19 cellular contexts compared by ENCODE assay signal in the genomic region with DNA sequence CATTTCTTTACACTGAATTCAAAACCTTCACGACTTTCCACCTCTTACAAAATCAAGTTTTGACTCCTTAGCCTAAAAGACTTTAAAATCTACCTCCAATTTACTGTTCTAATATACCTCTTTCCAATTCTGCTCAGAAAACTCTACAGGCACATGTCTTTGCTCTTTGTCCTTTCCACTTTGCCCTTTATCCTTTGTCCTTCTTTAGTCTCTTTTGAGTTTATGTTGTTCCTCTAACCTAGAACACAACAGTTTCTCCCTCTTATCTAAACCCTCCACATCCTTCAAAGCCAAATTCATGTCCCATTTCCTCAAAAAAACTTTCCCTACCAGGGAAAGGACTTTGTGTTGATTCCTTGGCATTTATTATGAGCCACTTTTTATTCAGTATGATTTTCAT. TPM values are rescaled to one million over a fixed set of nuclear protein-coding genes. Genes with fewer than 3 reads are reported as not detected.
A peak's percentile ranks its signal among the peaks of the same experiment; 100 is the strongest.
DNase-seq lines count a peak whose midpoint lies in the region; ATAC-seq and TF ChIP-seq lines count a peak whose summit lies in the region.
"Had no signal": no experiment of that assay in that cellular context is flagged by ENCODE, and none has a peak within 500 bp of the region (broad histone marks: within the 10 kb centered on the region; RNA-seq: fewer than 3 reads in every experiment).

No MANE protein-coding gene starts in this region.

- ATAC-seq in natural killer cell treated with Interleukin-12 subunit alpha and Interleukin-12 subunit beta and Interleukin-15 and Interleukin-18, amount 100 ng/mL, for 72 hours = no peak
- ATAC-seq in natural killer cell = no peak
- no peak for ATAC-seq in PC-3
- ATAC-seq: upper lobe of right lung had no signal

- peaks cover 7% of the 10 kb centered on the region for H3K36me3 Mint-ChIP-seq in natural killer cell treated with Interleukin-12 subunit alpha and Interleukin-12 subunit beta and Interleukin-15 and Interleukin-18, amount 100 ng/mL, for 72 hours
- peaks cover 7% of the 10 kb centered on the region for H3K36me3 Mint-ChIP-seq in natural killer cell

- DNase-seq in natural killer cell treated with Interleukin-12 subunit alpha and Interleukin-12 subunit beta and Interleukin-15 and Interleukin-18, amount 100 ng/mL, for 72 hours (ENCODE audit: low spot score) = no peak
- DNase-seq in natural killer cell = no peak
- DNase-seq in PC-3 = no peak
- no peak for DNase-seq in hepatocyte (ENCODE audit: low spot score)
- DNase-seq in C1 segment of cervical spinal cord (lab: John Stamatoyannopoulos, UW) = no peak
- DNase-seq in NCI-H1436 (lab: John Stamatoyannopoulos, UW) = no peak
- DNase-seq in ecto neural progenitor cell (ENCODE audit: low spot score) = no peak
- DNase-seq in AG08396 (ENCODE audit: low spot score) = no peak
- DNase-seq: activated CD4-positive, alpha-beta T cell treated with anti-CD3 and anti-CD28 coated beads, Interleukin-2, amount 10 ng/mL, durations not matched to agents 24 days and 14 days; activated T-cell treated with anti-CD3 and anti-CD28 coated beads, Interleukin-2, amount 50 U/mL, for 1 hour; foreskin melanocyte; Kasumi-1; NCI-H146; NCI-H226; NK-92 treated with Interleukin-12 subunit alpha and Interleukin-12 subunit beta, amount 100 ng/mL, for 24 hours; occipital lobe; Right ventricle myocardium superior; T-helper 9 cell; upper lobe of right lung had no signal

- H3K9me3 Mint-ChIP-seq in natural killer cell treated with Interleukin-12 subunit alpha and Interleukin-12 subunit beta and Interleukin-15 and Interleukin-18, amount 100 ng/mL, for 72 hours = no peaks in the 10 kb centered on the region
- H3K9me3 Mint-ChIP-seq in natural killer cell = peaks cover 2 to 3% of the 10 kb centered on the region in 2 donors

- POLR2A ChIA-PET in PC-3 (lab: Charles Lee; ENCODE audit: unreplicated experiment) = no interaction called here

- H3K4me3 ChIP-seq in PC-3 (ENCODE audit: low read length) (no peak overlapping the region), hepatocyte (no peak overlapping the region)

- no peak overlapping the region for H3K27ac Mint-ChIP-seq in natural killer cell treated with Interleukin-12 subunit alpha and Interleukin-12 subunit beta and Interleukin-15 and Interleukin-18, amount 100 ng/mL, for 72 hours
- H3K27ac Mint-ChIP-seq in natural killer cell = no peak overlapping the region
- H3K27ac Mint-ChIP-seq: activated CD4-positive, alpha-beta T cell treated with anti-CD3 and anti-CD28 coated beads, Interleukin-2, amount 10 ng/mL, durations not matched to agents 24 days and 14 days had no signal

- H3K27ac ChIP-seq in PC-3 (ENCODE audit: low read length) (no peak overlapping the region), hepatocyte (no peak overlapping the region)
- H3K27ac ChIP-seq: upper lobe of right lung had no signal

- H3K4me1 Mint-ChIP-seq in natural killer cell treated with Interleukin-12 subunit alpha and Interleukin-12 subunit beta and Interleukin-15 and Interleukin-18, amount 100 ng/mL, for 72 hours (ENCODE audit: low read depth in 2 of 2) = peaks cover 22 to 27% of the 10 kb centered on the region in 2 donors
- H3K4me1 Mint-ChIP-seq in natural killer cell = peaks cover 24 to 31% of the 10 kb centered on the region in 2 donors

- H3K36me3 ChIP-seq in PC-3 (ENCODE audit: low read depth, low read length) (no peaks in the 10 kb centered on the region), hepatocyte (replicated peaks; ENCODE audit: insufficient read depth, low read depth) (no peaks in the 10 kb centered on the region)
- H3K36me3 ChIP-seq: upper lobe of right lung had no signal

- no peak overlapping the region for H3K9ac ChIP-seq in PC-3 (ENCODE audit: low read length)

- H3K9me2 ChIP-seq in PC-3 (replicated peaks; ENCODE audit: low read length) = no peaks in the 10 kb centered on the region
- no peaks in the 10 kb centered on the region for H3K9me2 ChIP-seq in hepatocyte (replicated peaks; ENCODE audit: insufficient read depth)

- no peaks in the 10 kb centered on the region for H3F3A ChIP-seq in PC-3 (ENCODE audit: low read length, unreplicated experiment)

- intact Hi-C loops in natural killer cell (cut with micrococcal nuclease) (loop anchor here (5.0 kb wide), 1 partner anchor 267 kb away; a partner anchor contains a TSS), PC-3 (cut with micrococcal nuclease) (no loop called here)

- H3K9me3 ChIP-seq in PC-3 (ENCODE audit: low read length) (no peaks in the 10 kb centered on the region), hepatocyte (ENCODE audit: low read depth) (no peaks in the 10 kb centered on the region)
- H3K9me3 ChIP-seq: upper lobe of right lung had no signal

- TF ChIP-seq CTCF in natural killer cell (IDR thresholded peaks at IDR 0.05) (no peak), PC-3 (conservative IDR thresholded peaks at IDR 0.05; ENCODE audit: low read depth, low read length) (no peak), hepatocyte (IDR thresholded peaks at IDR 0.05; ENCODE audit: poor library complexity) (no peak)

- H3K4me1 ChIP-seq in PC-3 (ENCODE audit: insufficient read depth, low read length) = peaks cover 17% of the 10 kb centered on the region
- peaks cover 4% of the 10 kb centered on the region for H3K4me1 ChIP-seq in hepatocyte (ENCODE audit: insufficient read depth)

- H3K79me2 ChIP-seq in PC-3 (ENCODE audit: low read length) (peaks cover 15% of the 10 kb centered on the region), hepatocyte (peaks cover 34% of the 10 kb centered on the region)

- H2AFZ ChIP-seq in PC-3 (ENCODE audit: low read length) (no peak overlapping the region), hepatocyte (no peak overlapping the region)

- no TSS peak for BruUV-seq in PC-3 (replicated peaks; lab: Mats Ljungman, UMichigan)

- peak overlapping the region; percentile 3 for H3K4me3 Mint-ChIP-seq in natural killer cell treated with Interleukin-12 subunit alpha and Interleukin-12 subunit beta and Interleukin-15 and Interleukin-18, amount 100 ng/mL, for 72 hours
- H3K4me3 Mint-ChIP-seq in natural killer cell = no peak overlapping the region

- no peaks in the 10 kb centered on the region for H3K27me3 ChIP-seq in PC-3 (ENCODE audit: low read length)
- no peaks in the 10 kb centered on the region for H3K27me3 ChIP-seq in hepatocyte
- H3K27me3 ChIP-seq: upper lobe of right lung had no signal

- no peaks in the 10 kb centered on the region for H3K27me3 Mint-ChIP-seq in natural killer cell treated with Interleukin-12 subunit alpha and Interleukin-12 subunit beta and Interleukin-15 and Interleukin-18, amount 100 ng/mL, for 72 hours
- no peaks in the 10 kb centered on the region for H3K27me3 Mint-ChIP-seq in natural killer cell (ENCODE audit: low read depth in 2 of 2)
- H3K27me3 Mint-ChIP-seq: activated CD4-positive, alpha-beta T cell treated with anti-CD3 and anti-CD28 coated beads, Interleukin-2, amount 10 ng/mL, durations not matched to agents 24 days and 14 days had no signal

- CTCF ChIA-PET in PC-3 (lab: Charles Lee) = no interaction called here

- 96% methylated on average over 1 of the region's 1 CpG for WGBS in hepatocyte (ENCODE audit: low lambda C conversion rate, missing lambda C conversion rate)

- H4K20me1 ChIP-seq in PC-3 (ENCODE audit: low read length) (no peaks in the 10 kb centered on the region), hepatocyte (ENCODE audit: insufficient read depth, poor library complexity, severe bottlenecking) (no peaks in the 10 kb centered on the region)

- peak overlapping the region; percentile 77 for H3K4me2 ChIP-seq in PC-3 (ENCODE audit: low read length)
- peak overlapping the region; percentile 84 for H3K4me2 ChIP-seq in hepatocyte

RNA-seq across cellular contexts. Expression of a gene that starts 1.4 kb away (rescaled TPM):
- total RNA-seq in natural killer cell treated with Interleukin-12 subunit alpha and Interleukin-12 subunit beta and Interleukin-15 and Interleukin-18, amount 100 ng/mL, for 72 hours = 1 to 10 TPM; 2.9 to 3.3 TPM
- total RNA-seq in natural killer cell (1 to 10 TPM in 1 of 3 donors, under 1 TPM in 1, not detected in 1; 0.63 to 2.2 TPM), PC-3 (2014; rRNA removed) (0.17 TPM in 1 of 2 replicates, not detected in the other), hepatocyte (1.4 and 3.4 TPM in 2 replicates)
- polyA plus RNA-seq in hepatocyte = 1.1 and 1.4 TPM in 2 replicates

RNA-seq across cellular contexts. Expression of a gene that starts 5.8 kb away (rescaled TPM):
- total RNA-seq in natural killer cell treated with Interleukin-12 subunit alpha and Interleukin-12 subunit beta and Interleukin-15 and Interleukin-18, amount 100 ng/mL, for 72 hours = 10 to 100 TPM; 62.6 to 89.5 TPM
- total RNA-seq in natural killer cell (100 to 1,000 TPM in 2 of 3 donors, 10 to 100 TPM in 1; 93.5 to 124 (median 116) TPM), PC-3 (2014; rRNA removed) (9.5 and 10.0 TPM in 2 replicates), hepatocyte (78.9 and 82.0 TPM in 2 replicates)
- polyA plus RNA-seq in hepatocyte = 117 and 128 TPM in 2 replicates

RNA-seq across cellular contexts. Expression of a gene that starts 46.1 kb away (rescaled TPM):
- 10 to 100 TPM; 28.2 to 36.5 TPM for total RNA-seq in natural killer cell treated with Interleukin-12 subunit alpha and Interleukin-12 subunit beta and Interleukin-15 and Interleukin-18, amount 100 ng/mL, for 72 hours
- total RNA-seq in natural killer cell (10 to 100 TPM; 12.3 to 15.5 (median 13.4) TPM), PC-3 (2014; rRNA removed) (29.7 and 38.2 TPM in 2 replicates), hepatocyte (24.1 and 34.4 TPM in 2 replicates)
- 29.9 and 30.0 TPM in 2 replicates for polyA plus RNA-seq in hepatocyte
